ENCODE assay signal across 1 cellular context in the genomic region with DNA sequence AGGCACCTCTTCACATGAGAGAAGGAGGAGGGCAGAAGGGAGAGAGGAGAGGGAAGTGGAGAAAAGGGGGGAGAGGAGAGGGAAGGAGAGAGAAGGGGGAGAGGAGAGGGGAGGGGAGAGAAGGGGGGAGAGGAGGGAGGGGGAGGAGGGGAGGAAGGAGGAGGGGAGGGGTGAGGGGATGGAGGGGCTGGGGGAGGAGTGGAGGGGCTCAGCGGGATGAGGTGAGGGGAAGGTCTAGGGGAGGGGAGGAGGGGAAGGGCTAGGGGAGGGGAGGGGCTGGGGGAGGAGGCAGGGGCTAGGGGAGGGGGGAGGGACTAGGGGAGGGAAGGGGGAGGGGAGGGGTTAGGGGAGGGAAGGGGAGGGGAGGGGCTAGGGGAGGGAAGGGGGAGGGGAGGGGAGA. TPM values are rescaled to one million over a fixed set of nuclear protein-coding genes. Genes with fewer than 3 reads are reported as not detected.
"Had no signal": no experiment of that assay in that cellular context is flagged by ENCODE, and none has a peak within 500 bp of the region (broad histone marks: within the 10 kb centered on the region; RNA-seq: fewer than 3 reads in every experiment).

No MANE protein-coding gene starts in this region.

RNA-seq across cellular contexts. Expression of a gene that starts 5.5 kb away (rescaled TPM):
- total RNA-seq: activated CD4-positive, alpha-beta memory T cell treated with anti-CD3 and anti-CD28 coated beads, Interleukin-2, amount 10 ng/mL, durations not matched to agents 7 days and 5 days had no signal
